In the genomic region with DNA sequence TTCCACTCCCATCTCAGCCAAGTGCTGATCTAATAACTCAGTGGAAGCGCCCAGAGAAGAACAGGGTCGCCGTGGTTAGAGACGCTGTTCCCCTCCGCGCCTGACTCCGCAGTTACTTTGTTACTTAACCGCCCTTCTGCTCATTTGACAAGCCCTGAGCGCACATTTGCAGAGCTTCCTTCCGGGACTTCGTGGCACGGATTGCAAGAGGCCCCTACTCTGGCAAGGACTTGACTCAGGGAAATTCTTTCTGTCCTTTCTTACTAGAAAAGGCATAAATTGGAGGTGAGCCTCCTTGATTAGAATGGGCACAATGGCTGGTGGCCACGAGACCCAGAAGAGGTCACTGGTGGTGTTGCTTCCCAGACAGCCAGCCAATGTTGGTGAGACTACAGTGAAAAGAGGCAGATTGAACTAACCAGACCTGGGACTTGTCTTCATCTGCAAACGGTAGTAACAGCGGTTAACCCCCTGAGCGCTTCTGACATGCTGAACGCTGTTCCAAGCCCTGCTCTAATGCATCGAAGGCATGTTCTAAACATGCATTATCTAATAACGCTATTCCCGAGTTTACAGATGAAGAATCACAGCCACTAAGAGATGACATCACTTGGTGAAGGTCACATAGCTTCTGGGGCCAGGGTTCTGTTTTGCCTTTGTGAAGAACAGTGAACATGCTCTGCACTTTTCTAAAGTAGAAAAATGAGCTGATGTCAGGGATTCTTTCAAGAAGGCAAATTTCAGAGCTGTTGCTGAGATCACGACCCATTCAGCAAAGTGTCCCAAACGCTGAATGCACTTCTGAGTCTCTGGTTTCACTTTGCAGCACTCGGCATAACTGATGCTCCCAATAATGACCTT, we compare ENCODE assay signal across 8 cellular contexts. TPM values are rescaled to one million over a fixed set of nuclear protein-coding genes. Genes with fewer than 3 reads are reported as not detected.
DNase-seq lines count a peak whose midpoint lies in the region; ATAC-seq, FAIRE-seq and TF ChIP-seq lines count a peak whose summit lies in the region.

No MANE protein-coding gene starts in this region.

- no peak for ATAC-seq in HG03159 (IDR thresholded peaks at IDR 0.05; ENCODE audit: unreplicated experiment)

- H3K4me3 ChIP-seq in dorsolateral prefrontal cortex = peak overlapping the region in 2 of 59 donors; percentile 12 to 20

- TF ChIP-seq CTCF in dorsolateral prefrontal cortex (IDR thresholded peaks at IDR 0.05 in 54 of 56, conservative IDR thresholded peaks at IDR 0.05 in 2 of 56; ENCODE audit: low read depth in 1 of 56, partially characterized antibody in 56 of 56) (no peak), GM13977 (IDR thresholded peaks at IDR 0.05; ENCODE audit: extremely low read depth, insufficient read depth, missing control alignments) (no peak)

- H3K27me3 ChIP-seq in dorsolateral prefrontal cortex = no peaks in the 10 kb centered on the region

- peak; percentile 69 for FAIRE-seq in GM19239 (lab: Jason Lieb, UNC)
- no peak for FAIRE-seq in RCC 7860 (lab: Jason Lieb, UNC)

- intact Hi-C loops in dorsolateral prefrontal cortex (cut with DNase I) = no loop called here

- in situ Hi-C loops in GM13977 (cut with MboI; ENCODE audit: low pct_unique_long_range_greater_than_20kb, low sequenced_read_pairs, unreplicated experiment) = no loop called here

- DNase-seq in GM19239 (ENCODE audit: insufficient read length, low spot score) (no peak), dorsolateral prefrontal cortex (peak in 2 of 10 donors; percentile 16 to 28), pons (ENCODE audit: low spot score) (peak; percentile 49), RCC 7860 (ENCODE audit: low spot score) (no peak), HK-2 (ENCODE audit: unreplicated experiment) (no peak), GM13977 (ENCODE audit: low spot score) (no peak)
- DNase-seq in activated CD4-positive, alpha-beta T cell treated with anti-CD3 and anti-CD28 coated beads for 24 hours (ENCODE audit: low read depth in 2 of 2) = peak; percentile 19

- peak overlapping the region in 46 of 59 donors; percentile 4 to 86 (median 58) for H3K27ac ChIP-seq in dorsolateral prefrontal cortex

RNA-seq across cellular contexts. Expression of gene FOS, which starts 55.8 kb away (rescaled TPM):
- total RNA-seq in dorsolateral prefrontal cortex = 100 to 1,000 TPM in 38 of 120 experiments, 10 to 100 TPM in 81, 1 to 10 TPM in 1; 7.4 to 738 (median 68.8) TPM

Comparison
In these comparisons a context has a peak if more than half of its experiments do, and no peak if none do; other contexts are left out.
1. DNase-seq: peak in activated CD4-positive, alpha-beta T cell treated with anti-CD3 and anti-CD28 coated beads for 24 hours (2 of 2) and pons (single experiment); none in GM19239 (single experiment), RCC 7860 (single experiment), HK-2 (single experiment) and GM13977 (single experiment).